Comparison of ENCODE assay signal across 11 cellular contexts in the genomic region with DNA sequence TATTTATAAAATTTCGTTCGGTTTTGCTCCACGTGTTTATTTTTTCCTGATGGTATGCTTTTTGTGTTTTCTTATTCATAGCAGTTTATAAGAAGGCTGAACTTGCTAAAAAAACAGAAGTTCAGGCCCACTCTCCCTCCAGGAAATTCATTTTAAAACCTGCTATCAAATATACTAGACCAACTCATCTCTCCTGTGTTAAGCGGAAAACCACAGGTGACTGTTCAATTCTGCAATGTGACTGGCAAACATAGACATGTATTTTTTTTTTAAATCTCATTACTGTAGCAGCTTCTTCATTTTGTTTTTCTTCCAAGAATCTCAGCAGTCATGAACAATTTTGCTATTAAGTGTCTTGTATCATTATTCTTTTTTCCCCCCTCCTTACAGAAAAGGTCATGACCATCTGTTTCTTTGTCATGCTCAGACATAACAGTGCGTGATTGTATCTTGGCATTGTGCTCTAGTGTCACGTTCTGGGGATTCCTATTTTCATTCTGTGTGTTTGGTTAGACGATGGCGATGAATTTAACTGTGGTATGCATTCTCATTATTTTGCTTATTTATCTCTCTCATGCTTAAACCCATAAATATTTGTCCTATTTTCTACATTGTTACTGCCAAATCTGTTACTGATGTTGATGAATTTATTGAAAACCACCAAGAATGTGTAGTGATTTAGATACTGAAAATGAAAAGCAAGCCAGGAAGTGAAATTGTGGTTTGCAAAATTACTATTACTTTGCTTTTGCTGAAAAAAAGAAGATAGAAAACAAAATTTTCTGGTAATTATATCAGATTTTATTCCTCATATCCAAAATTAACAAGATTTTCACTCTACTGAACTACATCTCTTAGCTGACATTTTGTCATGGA.
DNase-seq lines count a peak whose midpoint lies in the region; ATAC-seq and TF ChIP-seq lines count a peak whose summit lies in the region.
"Had no signal": no experiment of that assay in that cellular context is flagged by ENCODE, and none has a peak within 500 bp of the region (broad histone marks: within the 10 kb centered on the region; RNA-seq: fewer than 3 reads in every experiment).

No MANE protein-coding gene starts in this region.

- TF ChIP-seq EP300 in upper lobe of left lung (IDR thresholded peaks at IDR 0.05): no peak

- DNase-seq in cortex of kidney (lab: John Stamatoyannopoulos, UW) (no peak), caudate nucleus (lab: John Stamatoyannopoulos, UW) (no peak), upper lobe of left lung (no peak), activated T-cell treated with anti-CD3 and anti-CD28 coated beads for 4 hours (no peak)
- DNase-seq: colonic mucosa, NCI-H1930 had no signal

- H3K27me3 Mint-ChIP-seq in activated T-helper 17 cell treated with anti-CD3 and anti-CD28 coated beads, Interleukin-2, amount 50 U/mL, for 72 hours: peaks cover 12% of the 10 kb centered on the region

- no peak overlapping the region for H3K27ac ChIP-seq in caudate nucleus (ENCODE audit: low read depth, low read length)
- no peak overlapping the region for H3K27ac ChIP-seq in upper lobe of left lung
- H3K27ac ChIP-seq: colonic mucosa, thoracic aorta had no signal

- no peaks in the 10 kb centered on the region for H3K27me3 ChIP-seq in upper lobe of left lung
- H3K27me3 ChIP-seq: colonic mucosa had no signal

- no peaks in the 10 kb centered on the region for H3K9me3 ChIP-seq in upper lobe of left lung
- H3K9me3 ChIP-seq: colonic mucosa, thoracic aorta had no signal

- H3K27ac Mint-ChIP-seq in activated T-helper 17 cell treated with anti-CD3 and anti-CD28 coated beads, Interleukin-2, amount 50 U/mL, for 72 hours: no peak overlapping the region

- no peak overlapping the region for H3K4me3 ChIP-seq in upper lobe of left lung
- H3K4me3 ChIP-seq: colonic mucosa, thoracic aorta had no signal

- H3K4me1 Mint-ChIP-seq in activated T-helper 17 cell treated with anti-CD3 and anti-CD28 coated beads, Interleukin-2, amount 50 U/mL, for 72 hours: peaks cover 6% of the 10 kb centered on the region

- H3K9me3 Mint-ChIP-seq in activated T-helper 17 cell treated with anti-CD3 and anti-CD28 coated beads, Interleukin-2, amount 50 U/mL, for 72 hours: no peaks in the 10 kb centered on the region

- TF ChIP-seq CTCF in upper lobe of left lung (IDR thresholded peaks at IDR 0.05): no peak

- H3K36me3 Mint-ChIP-seq in activated T-helper 17 cell treated with anti-CD3 and anti-CD28 coated beads, Interleukin-2, amount 50 U/mL, for 72 hours (ENCODE audit: low read depth): no peaks in the 10 kb centered on the region

- TF ChIP-seq POLR2A in upper lobe of left lung (IDR thresholded peaks at IDR 0.05): no peak

- peak overlapping the region; percentile 11 for H3K4me3 Mint-ChIP-seq in activated T-helper 17 cell treated with anti-CD3 and anti-CD28 coated beads, Interleukin-2, amount 50 U/mL, for 72 hours

- no peaks in the 10 kb centered on the region for H3K4me1 ChIP-seq in upper lobe of left lung
- H3K4me1 ChIP-seq: colonic mucosa had no signal

- 62 to 65% methylated on average over 8 of the region's 8 CpGs for WGBS in upper lobe of left lung, 2 donors

- ATAC-seq in GM18502 (IDR thresholded peaks at IDR 0.05; ENCODE audit: poor library complexity, unreplicated experiment) (peak; percentile 85), GM19468 (IDR thresholded peaks at IDR 0.05; ENCODE audit: extremely low read depth, unreplicated experiment) (peak; percentile 66), HG03045 (IDR thresholded peaks at IDR 0.05; ENCODE audit: unreplicated experiment) (peak; percentile 72), upper lobe of left lung (ENCODE audit: low FRiP score in 2 of 2) (no peak)
- peak; percentile 88 for ATAC-seq in activated T-helper 17 cell treated with anti-CD3 and anti-CD28 coated beads, Interleukin-2, amount 50 U/mL, for 72 hours (replicated peaks)

- H3K36me3 ChIP-seq in upper lobe of left lung: no peaks in the 10 kb centered on the region
- H3K36me3 ChIP-seq: colonic mucosa had no signal

Comparison
In these comparisons a context has a peak if more than half of its experiments do, and no peak if none do; other contexts are left out.
1. ATAC-seq: peak in GM18502 (single experiment), GM19468 (single experiment), HG03045 (single experiment) and activated T-helper 17 cell treated with anti-CD3 and anti-CD28 coated beads, Interleukin-2, amount 50 U/mL, for 72 hours (single experiment); none in upper lobe of left lung (0 of 2).